In the genomic region with DNA sequence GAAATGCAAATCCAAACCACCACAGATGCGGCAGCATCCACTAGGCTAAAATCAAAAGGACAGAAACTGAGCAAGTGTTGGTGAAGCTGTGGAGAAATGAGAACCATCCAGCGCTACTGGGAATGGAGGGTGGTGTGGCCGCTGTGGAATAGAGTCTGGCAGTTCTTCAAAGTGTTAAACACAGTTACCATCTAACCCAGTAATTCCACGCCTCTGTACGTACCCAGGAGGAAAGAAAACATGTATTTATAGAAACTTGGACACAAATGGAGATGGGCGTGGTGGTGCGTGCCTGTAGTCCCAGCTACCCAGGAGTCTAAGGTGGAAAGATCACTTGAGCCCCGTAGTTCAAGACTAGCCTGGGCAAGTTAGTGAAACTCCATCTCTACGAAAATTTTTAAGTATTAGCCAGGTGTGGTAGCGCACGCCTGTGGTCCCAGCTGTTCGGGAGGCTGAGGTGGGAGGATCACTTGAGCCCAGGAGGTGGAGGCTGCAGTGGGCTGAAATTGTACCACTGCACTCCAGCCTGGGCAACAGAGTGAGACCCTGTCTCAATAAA, we compare ENCODE assay signal across 1 cellular context.
TF ChIP-seq lines count a peak whose summit lies in the region.

No MANE protein-coding gene starts in this region.

TF ChIP-seq in HepG2, 621 proteins besides CTCF, POLR2A, EP300 and RAD21 (continues in another document):
- TF ChIP-seq ZNF724P (CRISPR knock-in tag; IDR thresholded peaks at IDR 0.05; ENCODE audit: borderline replicate concordance) (peak; percentile 39; the same call in 1 of the 2 replicates), KLF12 (CRISPR knock-in tag; IDR thresholded peaks at IDR 0.05; ENCODE audit: borderline replicate concordance) (peak; percentile 25; the same call in 1 of the 2 replicates), ZNF501 (CRISPR knock-in tag; IDR thresholded peaks at IDR 0.05) (0 out of 2 replicates have a peak, but pooled peaks have one; percentile 23), AGO1 (IDR thresholded peaks at IDR 0.05; ENCODE audit: low read depth, low read length, poor library complexity, severe bottlenecking) (peak; percentile 63), SALL2 (CRISPR knock-in tag; IDR thresholded peaks at IDR 0.05) (peak; percentile 45; the same call in 1 of the 2 replicates), ZNF510 (CRISPR knock-in tag; IDR thresholded peaks at IDR 0.05; ENCODE audit: low read depth) (peak; percentile 42; the same call in 1 of the 2 replicates), POLR2G (IDR thresholded peaks at IDR 0.05; ENCODE audit: low read depth, low read length) (peak; percentile 62), AKAP8 (CRISPR knock-in tag; IDR thresholded peaks at IDR 0.05) (peak; percentile 51; the same call in 1 of the 2 replicates), ISX (CRISPR knock-in tag; conservative IDR thresholded peaks at IDR 0.05) (no peak), MED13 (CRISPR knock-in tag; IDR thresholded peaks at IDR 0.05) (0 out of 2 replicates have a peak, but pooled peaks have one; percentile 34), ZNF761 (CRISPR knock-in tag; conservative IDR thresholded peaks at IDR 0.05) (no peak), KDM2A (CRISPR knock-in tag; IDR thresholded peaks at IDR 0.05; ENCODE audit: borderline replicate concordance, low read depth) (peak; percentile 76), ZNF12 (CRISPR knock-in tag; IDR thresholded peaks at IDR 0.05) (no peak), CHCHD3 (CRISPR knock-in tag; IDR thresholded peaks at IDR 0.05) (0 out of 2 replicates have a peak, but pooled peaks have one; percentile 58), ZNF256 (CRISPR knock-in tag; conservative IDR thresholded peaks at IDR 0.05) (0 out of 2 replicates have a peak, but pooled peaks have one; percentile 45), ZMYM2 (CRISPR knock-in tag; IDR thresholded peaks at IDR 0.05) (peak; percentile 39; the same call in 1 of the 2 replicates), ZNF121 (CRISPR knock-in tag; IDR thresholded peaks at IDR 0.05) (peak; percentile 95), ZNF570 (CRISPR knock-in tag; IDR thresholded peaks at IDR 0.05; ENCODE audit: borderline replicate concordance) (0 out of 2 replicates have a peak, but pooled peaks have one; percentile 72), ZNF713 (CRISPR knock-in tag; IDR thresholded peaks at IDR 0.05) (no peak), MBD4 (IDR thresholded peaks at IDR 0.05; ENCODE audit: borderline replicate concordance, low read length) (0 out of 2 replicates have a peak, but pooled peaks have one; percentile 34), ZFYVE20 (CRISPR knock-in tag; IDR thresholded peaks at IDR 0.05; ENCODE audit: borderline replicate concordance, low read depth) (0 out of 2 replicates have a peak, but pooled peaks have one; percentile 41), ZNF230 (CRISPR knock-in tag; IDR thresholded peaks at IDR 0.05) (peak; percentile 10; the same call in 1 of the 2 replicates), ZKSCAN8 (CRISPR knock-in tag; IDR thresholded peaks at IDR 0.05; ENCODE audit: borderline replicate concordance) (no peak), SRY (CRISPR knock-in tag; IDR thresholded peaks at IDR 0.05) (0 out of 2 replicates have a peak, but pooled peaks have one; percentile 47)
- TF ChIP-seq, protein P1, sequence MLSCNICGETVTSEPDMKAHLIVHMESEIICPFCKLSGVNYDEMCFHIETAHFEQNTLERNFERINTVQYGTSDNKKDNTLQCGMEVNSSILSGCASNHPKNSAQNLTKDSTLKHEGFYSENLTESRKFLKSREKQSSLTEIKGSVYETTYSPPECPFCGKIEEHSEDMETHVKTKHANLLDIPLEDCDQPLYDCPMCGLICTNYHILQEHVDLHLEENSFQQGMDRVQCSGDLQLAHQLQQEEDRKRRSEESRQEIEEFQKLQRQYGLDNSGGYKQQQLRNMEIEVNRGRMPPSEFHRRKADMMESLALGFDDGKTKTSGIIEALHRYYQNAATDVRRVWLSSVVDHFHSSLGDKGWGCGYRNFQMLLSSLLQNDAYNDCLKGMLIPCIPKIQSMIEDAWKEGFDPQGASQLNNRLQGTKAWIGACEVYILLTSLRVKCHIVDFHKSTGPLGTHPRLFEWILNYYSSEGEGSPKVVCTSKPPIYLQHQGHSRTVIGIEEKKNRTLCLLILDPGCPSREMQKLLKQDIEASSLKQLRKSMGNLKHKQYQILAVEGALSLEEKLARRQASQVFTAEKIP (CRISPR knock-in tag; IDR thresholded peaks at IDR 0.05; ENCODE audit: borderline replicate concordance) = no peak
- TF ChIP-seq, protein P2, sequence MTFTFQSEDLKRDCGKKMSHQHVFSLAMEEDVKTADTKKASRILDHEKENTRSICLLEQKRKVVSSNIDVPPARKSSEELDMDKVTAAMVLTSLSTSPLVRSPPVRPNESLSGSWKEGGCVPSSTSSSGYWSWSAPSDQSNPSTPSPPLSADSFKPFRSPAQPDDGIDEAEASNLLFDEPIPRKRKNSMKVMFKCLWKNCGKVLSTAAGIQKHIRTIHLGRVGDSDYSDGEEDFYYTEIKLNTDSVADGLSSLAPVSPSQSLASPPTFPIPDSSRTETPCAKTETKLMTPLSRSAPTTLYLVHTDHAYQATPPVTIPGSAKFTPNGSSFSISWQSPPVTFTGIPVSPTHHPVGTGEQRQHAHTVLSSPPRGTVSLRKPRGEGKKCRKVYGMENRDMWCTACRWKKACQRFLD (CRISPR knock-in tag; IDR thresholded peaks at IDR 0.05; ENCODE audit: borderline replicate concordance) = 0 out of 2 replicates have a peak, but pooled peaks have one; percentile 67
- TF ChIP-seq, protein P3, sequence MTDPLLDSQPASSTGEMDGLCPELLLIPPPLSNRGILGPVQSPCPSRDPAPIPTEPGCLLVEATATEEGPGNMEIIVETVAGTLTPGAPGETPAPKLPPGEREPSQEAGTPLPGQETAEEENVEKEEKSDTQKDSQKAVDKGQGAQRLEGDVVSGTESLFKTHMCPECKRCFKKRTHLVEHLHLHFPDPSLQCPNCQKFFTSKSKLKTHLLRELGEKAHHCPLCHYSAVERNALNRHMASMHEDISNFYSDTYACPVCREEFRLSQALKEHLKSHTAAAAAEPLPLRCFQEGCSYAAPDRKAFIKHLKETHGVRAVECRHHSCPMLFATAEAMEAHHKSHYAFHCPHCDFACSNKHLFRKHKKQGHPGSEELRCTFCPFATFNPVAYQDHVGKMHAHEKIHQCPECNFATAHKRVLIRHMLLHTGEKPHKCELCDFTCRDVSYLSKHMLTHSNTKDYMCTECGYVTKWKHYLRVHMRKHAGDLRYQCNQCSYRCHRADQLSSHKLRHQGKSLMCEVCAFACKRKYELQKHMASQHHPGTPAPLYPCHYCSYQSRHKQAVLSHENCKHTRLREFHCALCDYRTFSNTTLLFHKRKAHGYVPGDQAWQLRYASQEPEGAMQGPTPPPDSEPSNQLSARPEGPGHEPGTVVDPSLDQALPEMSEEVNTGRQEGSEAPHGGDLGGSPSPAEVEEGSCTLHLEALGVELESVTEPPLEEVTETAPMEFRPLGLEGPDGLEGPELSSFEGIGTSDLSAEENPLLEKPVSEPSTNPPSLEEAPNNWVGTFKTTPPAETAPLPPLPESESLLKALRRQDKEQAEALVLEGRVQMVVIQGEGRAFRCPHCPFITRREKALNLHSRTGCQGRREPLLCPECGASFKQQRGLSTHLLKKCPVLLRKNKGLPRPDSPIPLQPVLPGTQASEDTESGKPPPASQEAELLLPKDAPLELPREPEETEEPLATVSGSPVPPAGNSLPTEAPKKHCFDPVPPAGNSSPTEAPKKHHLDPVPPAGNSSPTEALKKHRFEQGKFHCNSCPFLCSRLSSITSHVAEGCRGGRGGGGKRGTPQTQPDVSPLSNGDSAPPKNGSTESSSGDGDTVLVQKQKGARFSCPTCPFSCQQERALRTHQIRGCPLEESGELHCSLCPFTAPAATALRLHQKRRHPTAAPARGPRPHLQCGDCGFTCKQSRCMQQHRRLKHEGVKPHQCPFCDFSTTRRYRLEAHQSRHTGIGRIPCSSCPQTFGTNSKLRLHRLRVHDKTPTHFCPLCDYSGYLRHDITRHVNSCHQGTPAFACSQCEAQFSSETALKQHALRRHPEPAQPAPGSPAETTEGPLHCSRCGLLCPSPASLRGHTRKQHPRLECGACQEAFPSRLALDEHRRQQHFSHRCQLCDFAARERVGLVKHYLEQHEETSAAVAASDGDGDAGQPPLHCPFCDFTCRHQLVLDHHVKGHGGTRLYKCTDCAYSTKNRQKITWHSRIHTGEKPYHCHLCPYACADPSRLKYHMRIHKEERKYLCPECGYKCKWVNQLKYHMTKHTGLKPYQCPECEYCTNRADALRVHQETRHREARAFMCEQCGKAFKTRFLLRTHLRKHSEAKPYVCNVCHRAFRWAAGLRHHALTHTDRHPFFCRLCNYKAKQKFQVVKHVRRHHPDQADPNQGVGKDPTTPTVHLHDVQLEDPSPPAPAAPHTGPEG (CRISPR knock-in tag; IDR thresholded peaks at IDR 0.05) = 0 out of 2 replicates have a peak, but pooled peaks have one; percentile 63
- TF ChIP-seq, protein P4, sequence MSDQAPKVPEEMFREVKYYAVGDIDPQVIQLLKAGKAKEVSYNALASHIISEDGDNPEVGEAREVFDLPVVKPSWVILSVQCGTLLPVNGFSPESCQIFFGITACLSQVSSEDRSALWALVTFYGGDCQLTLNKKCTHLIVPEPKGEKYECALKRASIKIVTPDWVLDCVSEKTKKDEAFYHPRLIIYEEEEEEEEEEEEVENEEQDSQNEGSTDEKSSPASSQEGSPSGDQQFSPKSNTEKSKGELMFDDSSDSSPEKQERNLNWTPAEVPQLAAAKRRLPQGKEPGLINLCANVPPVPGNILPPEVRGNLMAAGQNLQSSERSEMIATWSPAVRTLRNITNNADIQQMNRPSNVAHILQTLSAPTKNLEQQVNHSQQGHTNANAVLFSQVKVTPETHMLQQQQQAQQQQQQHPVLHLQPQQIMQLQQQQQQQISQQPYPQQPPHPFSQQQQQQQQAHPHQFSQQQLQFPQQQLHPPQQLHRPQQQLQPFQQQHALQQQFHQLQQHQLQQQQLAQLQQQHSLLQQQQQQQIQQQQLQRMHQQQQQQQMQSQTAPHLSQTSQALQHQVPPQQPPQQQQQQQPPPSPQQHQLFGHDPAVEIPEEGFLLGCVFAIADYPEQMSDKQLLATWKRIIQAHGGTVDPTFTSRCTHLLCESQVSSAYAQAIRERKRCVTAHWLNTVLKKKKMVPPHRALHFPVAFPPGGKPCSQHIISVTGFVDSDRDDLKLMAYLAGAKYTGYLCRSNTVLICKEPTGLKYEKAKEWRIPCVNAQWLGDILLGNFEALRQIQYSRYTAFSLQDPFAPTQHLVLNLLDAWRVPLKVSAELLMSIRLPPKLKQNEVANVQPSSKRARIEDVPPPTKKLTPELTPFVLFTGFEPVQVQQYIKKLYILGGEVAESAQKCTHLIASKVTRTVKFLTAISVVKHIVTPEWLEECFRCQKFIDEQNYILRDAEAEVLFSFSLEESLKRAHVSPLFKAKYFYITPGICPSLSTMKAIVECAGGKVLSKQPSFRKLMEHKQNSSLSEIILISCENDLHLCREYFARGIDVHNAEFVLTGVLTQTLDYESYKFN (CRISPR knock-in tag; conservative IDR thresholded peaks at IDR 0.05) = peak; percentile 7; the same call in 1 of the 2 replicates
- TF ChIP-seq, protein P5, sequence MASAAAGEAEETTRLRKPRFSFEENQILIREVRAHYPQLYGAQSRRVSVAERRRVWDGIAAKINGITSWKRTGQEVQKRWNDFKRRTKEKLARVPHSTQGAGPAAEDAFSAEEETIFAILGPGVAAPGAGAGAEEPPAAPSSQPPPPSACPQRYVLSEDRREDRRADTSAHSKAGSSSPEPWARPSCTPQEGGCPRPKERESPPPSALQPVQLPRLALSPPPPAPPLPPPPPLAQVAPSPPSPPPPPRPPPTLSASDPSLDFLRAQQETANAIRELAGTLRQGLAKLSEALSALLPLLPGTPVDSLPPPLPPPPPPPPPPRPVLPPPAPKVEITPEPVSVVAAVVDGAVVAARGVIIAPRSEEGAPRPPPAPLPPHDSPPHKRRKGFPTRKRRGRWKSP (CRISPR knock-in tag; IDR thresholded peaks at IDR 0.05) = no peak
- TF ChIP-seq, protein P6, sequence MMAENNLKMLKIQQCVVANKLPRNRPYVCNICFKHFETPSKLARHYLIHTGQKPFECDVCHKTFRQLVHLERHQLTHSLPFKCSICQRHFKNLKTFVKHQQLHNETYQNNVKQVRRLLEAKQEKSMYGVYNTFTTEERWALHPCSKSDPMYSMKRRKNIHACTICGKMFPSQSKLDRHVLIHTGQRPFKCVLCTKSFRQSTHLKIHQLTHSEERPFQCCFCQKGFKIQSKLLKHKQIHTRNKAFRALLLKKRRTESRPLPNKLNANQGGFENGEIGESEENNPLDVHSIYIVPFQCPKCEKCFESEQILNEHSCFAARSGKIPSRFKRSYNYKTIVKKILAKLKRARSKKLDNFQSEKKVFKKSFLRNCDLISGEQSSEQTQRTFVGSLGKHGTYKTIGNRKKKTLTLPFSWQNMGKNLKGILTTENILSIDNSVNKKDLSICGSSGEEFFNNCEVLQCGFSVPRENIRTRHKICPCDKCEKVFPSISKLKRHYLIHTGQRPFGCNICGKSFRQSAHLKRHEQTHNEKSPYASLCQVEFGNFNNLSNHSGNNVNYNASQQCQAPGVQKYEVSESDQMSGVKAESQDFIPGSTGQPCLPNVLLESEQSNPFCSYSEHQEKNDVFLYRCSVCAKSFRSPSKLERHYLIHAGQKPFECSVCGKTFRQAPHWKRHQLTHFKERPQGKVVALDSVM (CRISPR knock-in tag; IDR thresholded peaks at IDR 0.05) = peak; percentile 98
- TF ChIP-seq, protein P7, sequence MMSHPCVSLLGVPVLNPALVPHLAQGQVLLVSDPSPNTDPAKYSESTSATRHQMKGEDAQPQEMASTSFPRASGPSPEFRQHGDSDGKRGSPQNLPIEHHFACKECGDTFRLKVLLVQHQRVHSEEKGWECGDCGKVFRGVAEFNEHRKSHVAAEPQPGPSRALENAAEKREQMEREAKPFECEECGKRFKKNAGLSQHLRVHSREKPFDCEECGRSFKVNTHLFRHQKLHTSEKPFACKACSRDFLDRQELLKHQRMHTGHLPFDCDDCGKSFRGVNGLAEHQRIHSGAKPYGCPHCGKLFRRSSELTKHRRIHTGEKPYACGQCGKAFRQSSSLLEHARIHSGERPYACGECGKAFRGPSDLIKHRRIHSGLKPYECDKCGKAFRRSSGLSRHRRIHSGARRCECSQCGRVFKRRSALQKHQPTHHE (CRISPR knock-in tag; IDR thresholded peaks at IDR 0.05; ENCODE audit: borderline replicate concordance) = peak; percentile 70; the same call in 1 of the 2 replicates
- TF ChIP-seq, protein P8, sequence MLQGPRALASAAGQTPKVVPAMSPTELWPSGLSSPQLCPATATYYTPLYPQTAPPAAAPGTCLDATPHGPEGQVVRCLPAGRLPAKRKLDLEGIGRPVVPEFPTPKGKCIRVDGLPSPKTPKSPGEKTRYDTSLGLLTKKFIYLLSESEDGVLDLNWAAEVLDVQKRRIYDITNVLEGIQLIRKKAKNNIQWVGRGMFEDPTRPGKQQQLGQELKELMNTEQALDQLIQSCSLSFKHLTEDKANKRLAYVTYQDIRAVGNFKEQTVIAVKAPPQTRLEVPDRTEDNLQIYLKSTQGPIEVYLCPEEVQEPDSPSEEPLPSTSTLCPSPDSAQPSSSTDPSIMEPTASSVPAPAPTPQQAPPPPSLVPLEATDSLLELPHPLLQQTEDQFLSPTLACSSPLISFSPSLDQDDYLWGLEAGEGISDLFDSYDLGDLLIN (CRISPR knock-in tag; IDR thresholded peaks at IDR 0.05; ENCODE audit: borderline replicate concordance) = no peak
- TF ChIP-seq, protein P9, sequence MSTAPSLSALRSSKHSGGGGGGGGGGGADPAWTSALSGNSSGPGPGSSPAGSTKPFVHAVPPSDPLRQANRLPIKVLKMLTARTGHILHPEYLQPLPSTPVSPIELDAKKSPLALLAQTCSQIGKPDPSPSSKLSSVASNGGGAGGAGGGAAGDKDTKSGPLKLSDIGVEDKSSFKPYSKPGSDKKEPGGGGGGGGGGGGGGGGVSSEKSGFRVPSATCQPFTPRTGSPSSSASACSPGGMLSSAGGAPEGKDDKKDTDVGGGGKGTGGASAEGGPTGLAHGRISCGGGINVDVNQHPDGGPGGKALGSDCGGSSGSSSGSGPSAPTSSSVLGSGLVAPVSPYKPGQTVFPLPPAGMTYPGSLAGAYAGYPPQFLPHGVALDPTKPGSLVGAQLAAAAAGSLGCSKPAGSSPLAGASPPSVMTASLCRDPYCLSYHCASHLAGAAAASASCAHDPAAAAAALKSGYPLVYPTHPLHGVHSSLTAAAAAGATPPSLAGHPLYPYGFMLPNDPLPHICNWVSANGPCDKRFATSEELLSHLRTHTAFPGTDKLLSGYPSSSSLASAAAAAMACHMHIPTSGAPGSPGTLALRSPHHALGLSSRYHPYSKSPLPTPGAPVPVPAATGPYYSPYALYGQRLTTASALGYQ (CRISPR knock-in tag; IDR thresholded peaks at IDR 0.05) = no peak
